ENCODE assay signal across 13 cellular contexts in genomic region chr5:139108056-139108811, GRCh38.
DNase-seq lines count a peak whose midpoint lies in the region; FAIRE-seq and TF ChIP-seq lines count a peak whose summit lies in the region.
"Had no signal": no experiment of that assay in that cellular context is flagged by ENCODE, and none has a peak within 500 bp of the region (broad histone marks: within the 10 kb centered on the region; RNA-seq: fewer than 3 reads in every experiment).

No MANE protein-coding gene starts in this region.

- peak; percentile 93 for DNase-seq in NCI-H345 treated with DMSO at 0.1 percent for 48 hours (lab: John Stamatoyannopoulos, UW; ENCODE audit: unreplicated experiment)
- peak; percentile 27 for DNase-seq in dermis blood vessel endothelial cell
- DNase-seq in sigmoid colon, result no peak
- DNase-seq in T-helper 2 cell, result no peak
- DNase-seq in GM10266 (ENCODE audit: extremely low spot score), result no peak
- DNase-seq in GM12891 (ENCODE audit: insufficient read length, low spot score), result no peak
- no peak for DNase-seq in KBM-7
- DNase-seq: activated B cell treated with CpG ODN at 0.5 μM for 24 hours; activated naive CD4-positive, alpha-beta T cell had no signal

- CTCF ChIA-PET in HEK293 (lab: Yijun Ruan, JAX), result interaction anchor here (0.6 kb wide), 1 partner anchor 590 kb away, joined by 3 read pairs; no protein-coding TSS in a partner anchor

- no peak overlapping the region for H3K4me3 ChIP-seq in HEK293 (ENCODE audit: low read depth, low read length)
- no peak overlapping the region for H3K4me3 ChIP-seq in sigmoid colon
- H3K4me3 ChIP-seq: vagina had no signal

- H3K36me3 ChIP-seq in HEK293 (ENCODE audit: control insufficient read depth in 2 of 2, insufficient read depth in 1 of 2, low read length in 2 of 2) (no peaks in the 10 kb centered on the region), sigmoid colon (no peaks in the 10 kb centered on the region)
- H3K36me3 ChIP-seq: neutrophil, vagina had no signal

- in situ Hi-C loops in KBM-7 (cut with MboI; ENCODE audit: low pct_unique_long_range_greater_than_20kb, low sequenced_read_pairs), result no loop called here

- intact Hi-C loops in sigmoid colon (cut with DNase I), result loop anchor here (5.0 kb wide), 1 partner anchor 89 kb away; the partner anchor contains the start of gene SIL1

- WGBS in sigmoid colon, 2 donors, result 34 to 69% methylated on average over 10 of the region's 10 CpGs

- TF ChIP-seq EP300 in sigmoid colon (IDR thresholded peaks at IDR 0.05), result no peak

- FAIRE-seq in GM12891 (lab: Jason Lieb, UNC), result no peak
- FAIRE-seq: keratinocyte had no signal

- H3K4me1 ChIP-seq in HEK293 (ENCODE audit: control insufficient read depth, insufficient read depth, low read length), result no peaks in the 10 kb centered on the region
- peaks cover 0 to 58% (median 46%) of the 10 kb centered on the region in 4 donors for H3K4me1 ChIP-seq in sigmoid colon

- H3K27ac ChIP-seq in HEK293 (ENCODE audit: extremely low read depth, low read depth, low read length) (no peak overlapping the region), sigmoid colon (peak overlapping the region; percentile 0 to 53 (median 20))
- H3K27ac ChIP-seq: neutrophil, vagina had no signal

- TF ChIP-seq POLR2A in sigmoid colon (IDR thresholded peaks at IDR 0.05) (no peak), GM12891 (IDR thresholded peaks at IDR 0.05; ENCODE audit: low read depth, low read length) (no peak)

- POLR2A ChIA-PET in HEK293 (lab: Yijun Ruan, JAX), result interaction anchor here (0.5 kb wide), 1 partner anchor 173 kb away, joined by 6 read pairs; no protein-coding TSS in a partner anchor

- no peaks in the 10 kb centered on the region for H3K27me3 ChIP-seq in sigmoid colon
- H3K27me3 ChIP-seq: neutrophil, vagina had no signal

- H3K9me3 ChIP-seq in HEK293 (ENCODE audit: control insufficient read depth, insufficient read depth, low read depth, low read length) (no peaks in the 10 kb centered on the region), sigmoid colon (no peaks in the 10 kb centered on the region)
- H3K9me3 ChIP-seq: neutrophil, vagina had no signal

- TF ChIP-seq CTCF in HEK293 (tag by site-specific recombination; IDR thresholded peaks at IDR 0.05) (no peak), sigmoid colon (IDR thresholded peaks at IDR 0.05) (no peak), GM10266 (IDR thresholded peaks at IDR 0.05; ENCODE audit: control insufficient read depth, insufficient read depth, low read depth, missing control alignments) (no peak)

TF ChIP-seq in HEK293, 187 proteins besides CTCF, POLR2A, EP300 and RAD21:
- TF ChIP-seq ZFHX2 (tag by site-specific recombination; conservative IDR thresholded peaks at IDR 0.05), result peak; percentile 39
- no peak for TF ChIP-seq FEZF1 (tag by site-specific recombination; IDR thresholded peaks at IDR 0.05)
- no peak for TF ChIP-seq ZNF23 (tag by site-specific recombination; IDR thresholded peaks at IDR 0.05; ENCODE audit: borderline replicate concordance)

TF ChIP-seq in GM12891, 5 proteins besides CTCF, POLR2A, EP300 and RAD21:
- TF ChIP-seq SPI1 (IDR thresholded peaks at IDR 0.05; ENCODE audit: low read depth, low read length) (no peak), PAX5 (IDR thresholded peaks at IDR 0.05; ENCODE audit: insufficient read depth, low read length, severe bottlenecking) (no peak), POU2F2 (IDR thresholded peaks at IDR 0.05; ENCODE audit: low read depth, low read length) (no peak), POLR2AphosphoS5 (IDR thresholded peaks at IDR 0.05; ENCODE audit: low read depth, low read length) (no peak)

Comparison
In these comparisons a context has a peak if more than half of its experiments do, and no peak if none do; other contexts are left out.
1. DNase-seq: peak in NCI-H345 treated with DMSO at 0.1 percent for 48 hours (single experiment) and dermis blood vessel endothelial cell (single experiment); none in sigmoid colon (single experiment), T-helper 2 cell (0 of 5), GM10266 (single experiment), GM12891 (single experiment) and KBM-7 (single experiment).